In the genomic region with DNA sequence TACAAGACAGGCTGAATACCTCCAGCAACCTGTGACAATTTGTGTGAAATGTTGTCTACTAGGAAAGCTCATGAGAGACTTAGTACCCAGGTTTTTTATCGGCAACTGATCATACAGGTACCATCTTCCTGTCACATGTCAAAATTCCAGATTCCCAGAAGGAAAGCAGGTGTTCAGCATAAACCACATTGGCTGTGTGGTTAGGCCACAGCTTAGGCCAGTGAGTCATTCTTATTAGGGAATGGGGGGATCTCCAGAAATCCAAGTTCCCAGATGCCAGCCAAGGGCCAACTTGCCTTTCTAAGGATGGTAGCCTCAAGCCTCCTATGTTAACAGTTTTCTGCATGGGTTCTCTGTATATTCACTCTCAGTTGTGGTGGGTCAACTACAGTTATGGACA, we compare ENCODE assay signal across 22 cellular contexts.
A peak's percentile ranks its signal among the peaks of the same experiment; 100 is the strongest.
DNase-seq lines count a peak whose midpoint lies in the region; ATAC-seq and TF ChIP-seq lines count a peak whose summit lies in the region.
"Had no signal": no experiment of that assay in that cellular context is flagged by ENCODE, and none has a peak within 500 bp of the region (broad histone marks: within the 10 kb centered on the region; RNA-seq: fewer than 3 reads in every experiment).

No MANE protein-coding gene starts in this region.

- no peak for TF ChIP-seq CTCF in glutamatergic neuron (IDR thresholded peaks at IDR 0.05; ENCODE audit: partially characterized antibody, unreplicated experiment)

- DNase-seq in A172 (ENCODE audit: low spot score) (peak; percentile 52), HT1080 (ENCODE audit: low read depth) (peak; percentile 50), astrocyte of the hippocampus (ENCODE audit: low read depth, low spot score) (peak; percentile 19), myocyte (ENCODE audit: low read depth) (peak; percentile 85), NCI-H345 treated with DMSO at 0.1 percent for 48 hours (lab: John Stamatoyannopoulos, UW; ENCODE audit: unreplicated experiment) (no peak), glutamatergic neuron (no peak)
- DNase-seq: 8988T; AML-193; C1 segment of cervical spinal cord; CD8-positive, alpha-beta T cell; DND-41; Karpas-422; MM.1S; NCI-H1048; NCI-H1436; NCI-H1930; NCI-H510A; NCI-H748 treated with DMSO at 0.1 percent for 48 hours; NK-92 treated with Interleukin-12 subunit alpha and Interleukin-12 subunit beta, amount 100 ng/mL, for 24 hours had no signal

- ATAC-seq in GM18861 (IDR thresholded peaks at IDR 0.05; ENCODE audit: unreplicated experiment) (no peak), GM21576 (IDR thresholded peaks at IDR 0.05; ENCODE audit: unreplicated experiment) (no peak)
- ATAC-seq: CD8-positive, alpha-beta T cell; Panc1 had no signal

- H3K4me3 Mint-ChIP-seq in glutamatergic neuron (ENCODE audit: unreplicated experiment), result no peak overlapping the region
- H3K4me3 Mint-ChIP-seq: CD8-positive, alpha-beta T cell had no signal

- peaks cover 29% of the 10 kb centered on the region for H3K36me3 Mint-ChIP-seq in glutamatergic neuron (ENCODE audit: unreplicated experiment)

- H3K27me3 Mint-ChIP-seq in glutamatergic neuron (ENCODE audit: unreplicated experiment), result no peaks in the 10 kb centered on the region

- H3K4me1 Mint-ChIP-seq in glutamatergic neuron (ENCODE audit: low read depth, unreplicated experiment), result no peaks in the 10 kb centered on the region

- H3K27ac Mint-ChIP-seq in glutamatergic neuron (ENCODE audit: unreplicated experiment), result no peak overlapping the region
- H3K27ac Mint-ChIP-seq: CD8-positive, alpha-beta T cell had no signal

- peaks cover 10% of the 10 kb centered on the region for H3K9me3 Mint-ChIP-seq in glutamatergic neuron (ENCODE audit: unreplicated experiment)

Comparison
In these comparisons a context has a peak if more than half of its experiments do, and no peak if none do; other contexts are left out.
1. DNase-seq: peak in A172 (single experiment), HT1080 (single experiment), astrocyte of the hippocampus (single experiment) and myocyte (single experiment); none in NCI-H345 treated with DMSO at 0.1 percent for 48 hours (single experiment) and glutamatergic neuron (single experiment).